In the genomic region with DNA sequence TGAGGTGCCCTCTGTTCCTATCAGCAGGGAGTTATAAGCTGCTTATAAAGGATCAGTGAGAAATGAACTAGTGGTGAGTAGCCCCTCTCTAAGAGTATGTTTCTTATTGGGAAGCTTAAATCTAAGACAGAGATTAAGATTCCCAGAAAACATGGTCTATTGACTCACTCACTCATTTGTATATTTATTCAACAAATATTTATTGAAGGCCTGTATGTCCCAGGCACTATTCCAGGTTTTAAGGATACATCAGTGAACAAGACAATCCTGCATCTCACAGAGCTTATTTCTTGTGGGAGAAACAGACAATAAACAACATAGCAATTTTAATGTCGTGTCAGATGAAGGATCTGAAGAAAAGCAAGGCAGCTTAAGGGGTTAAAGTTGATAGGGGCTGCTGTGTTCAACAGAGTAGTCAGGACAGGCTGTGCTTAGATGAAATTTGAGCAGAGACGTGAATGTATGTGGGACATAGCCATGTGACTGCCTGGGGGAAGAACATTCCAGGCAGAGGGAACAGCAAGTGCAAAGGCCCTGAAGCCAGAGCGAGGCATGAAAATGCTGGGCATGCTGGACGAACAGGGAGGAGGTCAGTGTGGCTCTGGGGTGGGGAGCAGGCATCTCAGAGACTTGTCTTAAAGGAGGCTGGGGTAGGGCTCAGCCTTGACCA, we compare ENCODE assay signal across 1 cellular context.
TF ChIP-seq lines count a peak whose summit lies in the region.

No MANE protein-coding gene starts in this region.

TF ChIP-seq in A549, 52 proteins besides CTCF, POLR2A, EP300 and RAD21 (continued from another document):
- TF ChIP-seq, protein P1, sequence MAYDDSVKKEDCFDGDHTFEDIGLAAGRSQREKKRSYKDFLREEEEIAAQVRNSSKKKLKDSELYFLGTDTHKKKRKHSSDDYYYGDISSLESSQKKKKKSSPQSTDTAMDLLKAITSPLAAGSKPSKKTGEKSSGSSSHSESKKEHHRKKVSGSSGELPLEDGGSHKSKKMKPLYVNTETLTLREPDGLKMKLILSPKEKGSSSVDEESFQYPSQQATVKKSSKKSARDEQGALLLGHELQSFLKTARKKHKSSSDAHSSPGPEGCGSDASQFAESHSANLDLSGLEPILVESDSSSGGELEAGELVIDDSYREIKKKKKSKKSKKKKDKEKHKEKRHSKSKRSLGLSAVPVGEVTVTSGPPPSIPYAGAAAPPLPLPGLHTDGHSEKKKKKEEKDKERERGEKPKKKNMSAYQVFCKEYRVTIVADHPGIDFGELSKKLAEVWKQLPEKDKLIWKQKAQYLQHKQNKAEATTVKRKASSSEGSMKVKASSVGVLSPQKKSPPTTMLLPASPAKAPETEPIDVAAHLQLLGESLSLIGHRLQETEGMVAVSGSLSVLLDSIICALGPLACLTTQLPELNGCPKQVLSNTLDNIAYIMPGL (CRISPR knock-in tag; IDR thresholded peaks at IDR 0.05; ENCODE audit: borderline replicate concordance): no peak
- TF ChIP-seq MAFK (IDR thresholded peaks at IDR 0.05; ENCODE audit: partially characterized antibody): no peak
- no peak for TF ChIP-seq CHD2 (IDR thresholded peaks at IDR 0.05; ENCODE audit: low read length, partially characterized antibody)
- TF ChIP-seq HOXA7 (CRISPR knock-in tag; IDR thresholded peaks at IDR 0.05): no peak
- no peak for TF ChIP-seq SREBF2 (IDR thresholded peaks at IDR 0.05)
TF ChIP-seq in A549: peak in this region for 0.
